Comparison of ENCODE assay signal across 1 cellular context in genomic region chr7:151012921-151013347, GRCh38.
TF ChIP-seq lines count a peak whose summit lies in the region.

No MANE protein-coding gene starts in this region.

TF ChIP-seq in K562, 482 proteins besides CTCF, POLR2A, EP300 and RAD21 (continued from another document and continues in another):
- TF ChIP-seq, protein P1, sequence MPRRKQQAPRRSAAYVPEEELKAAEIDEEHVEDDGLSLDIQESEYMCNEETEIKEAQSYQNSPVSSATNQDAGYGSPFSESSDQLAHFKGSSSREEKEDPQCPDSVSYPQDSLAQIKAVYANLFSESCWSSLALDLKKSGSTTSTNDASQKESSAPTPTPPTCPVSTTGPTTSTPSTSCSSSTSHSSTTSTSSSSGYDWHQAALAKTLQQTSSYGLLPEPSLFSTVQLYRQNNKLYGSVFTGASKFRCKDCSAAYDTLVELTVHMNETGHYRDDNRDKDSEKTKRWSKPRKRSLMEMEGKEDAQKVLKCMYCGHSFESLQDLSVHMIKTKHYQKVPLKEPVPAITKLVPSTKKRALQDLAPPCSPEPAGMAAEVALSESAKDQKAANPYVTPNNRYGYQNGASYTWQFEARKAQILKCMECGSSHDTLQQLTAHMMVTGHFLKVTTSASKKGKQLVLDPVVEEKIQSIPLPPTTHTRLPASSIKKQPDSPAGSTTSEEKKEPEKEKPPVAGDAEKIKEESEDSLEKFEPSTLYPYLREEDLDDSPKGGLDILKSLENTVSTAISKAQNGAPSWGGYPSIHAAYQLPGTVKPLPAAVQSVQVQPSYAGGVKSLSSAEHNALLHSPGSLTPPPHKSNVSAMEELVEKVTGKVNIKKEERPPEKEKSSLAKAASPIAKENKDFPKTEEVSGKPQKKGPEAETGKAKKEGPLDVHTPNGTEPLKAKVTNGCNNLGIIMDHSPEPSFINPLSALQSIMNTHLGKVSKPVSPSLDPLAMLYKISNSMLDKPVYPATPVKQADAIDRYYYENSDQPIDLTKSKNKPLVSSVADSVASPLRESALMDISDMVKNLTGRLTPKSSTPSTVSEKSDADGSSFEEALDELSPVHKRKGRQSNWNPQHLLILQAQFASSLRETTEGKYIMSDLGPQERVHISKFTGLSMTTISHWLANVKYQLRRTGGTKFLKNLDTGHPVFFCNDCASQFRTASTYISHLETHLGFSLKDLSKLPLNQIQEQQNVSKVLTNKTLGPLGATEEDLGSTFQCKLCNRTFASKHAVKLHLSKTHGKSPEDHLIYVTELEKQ (CRISPR knock-in tag; IDR thresholded peaks at IDR 0.05) = 0 out of 2 replicates have a peak, but pooled peaks have one; percentile 36
- TF ChIP-seq, protein P2, sequence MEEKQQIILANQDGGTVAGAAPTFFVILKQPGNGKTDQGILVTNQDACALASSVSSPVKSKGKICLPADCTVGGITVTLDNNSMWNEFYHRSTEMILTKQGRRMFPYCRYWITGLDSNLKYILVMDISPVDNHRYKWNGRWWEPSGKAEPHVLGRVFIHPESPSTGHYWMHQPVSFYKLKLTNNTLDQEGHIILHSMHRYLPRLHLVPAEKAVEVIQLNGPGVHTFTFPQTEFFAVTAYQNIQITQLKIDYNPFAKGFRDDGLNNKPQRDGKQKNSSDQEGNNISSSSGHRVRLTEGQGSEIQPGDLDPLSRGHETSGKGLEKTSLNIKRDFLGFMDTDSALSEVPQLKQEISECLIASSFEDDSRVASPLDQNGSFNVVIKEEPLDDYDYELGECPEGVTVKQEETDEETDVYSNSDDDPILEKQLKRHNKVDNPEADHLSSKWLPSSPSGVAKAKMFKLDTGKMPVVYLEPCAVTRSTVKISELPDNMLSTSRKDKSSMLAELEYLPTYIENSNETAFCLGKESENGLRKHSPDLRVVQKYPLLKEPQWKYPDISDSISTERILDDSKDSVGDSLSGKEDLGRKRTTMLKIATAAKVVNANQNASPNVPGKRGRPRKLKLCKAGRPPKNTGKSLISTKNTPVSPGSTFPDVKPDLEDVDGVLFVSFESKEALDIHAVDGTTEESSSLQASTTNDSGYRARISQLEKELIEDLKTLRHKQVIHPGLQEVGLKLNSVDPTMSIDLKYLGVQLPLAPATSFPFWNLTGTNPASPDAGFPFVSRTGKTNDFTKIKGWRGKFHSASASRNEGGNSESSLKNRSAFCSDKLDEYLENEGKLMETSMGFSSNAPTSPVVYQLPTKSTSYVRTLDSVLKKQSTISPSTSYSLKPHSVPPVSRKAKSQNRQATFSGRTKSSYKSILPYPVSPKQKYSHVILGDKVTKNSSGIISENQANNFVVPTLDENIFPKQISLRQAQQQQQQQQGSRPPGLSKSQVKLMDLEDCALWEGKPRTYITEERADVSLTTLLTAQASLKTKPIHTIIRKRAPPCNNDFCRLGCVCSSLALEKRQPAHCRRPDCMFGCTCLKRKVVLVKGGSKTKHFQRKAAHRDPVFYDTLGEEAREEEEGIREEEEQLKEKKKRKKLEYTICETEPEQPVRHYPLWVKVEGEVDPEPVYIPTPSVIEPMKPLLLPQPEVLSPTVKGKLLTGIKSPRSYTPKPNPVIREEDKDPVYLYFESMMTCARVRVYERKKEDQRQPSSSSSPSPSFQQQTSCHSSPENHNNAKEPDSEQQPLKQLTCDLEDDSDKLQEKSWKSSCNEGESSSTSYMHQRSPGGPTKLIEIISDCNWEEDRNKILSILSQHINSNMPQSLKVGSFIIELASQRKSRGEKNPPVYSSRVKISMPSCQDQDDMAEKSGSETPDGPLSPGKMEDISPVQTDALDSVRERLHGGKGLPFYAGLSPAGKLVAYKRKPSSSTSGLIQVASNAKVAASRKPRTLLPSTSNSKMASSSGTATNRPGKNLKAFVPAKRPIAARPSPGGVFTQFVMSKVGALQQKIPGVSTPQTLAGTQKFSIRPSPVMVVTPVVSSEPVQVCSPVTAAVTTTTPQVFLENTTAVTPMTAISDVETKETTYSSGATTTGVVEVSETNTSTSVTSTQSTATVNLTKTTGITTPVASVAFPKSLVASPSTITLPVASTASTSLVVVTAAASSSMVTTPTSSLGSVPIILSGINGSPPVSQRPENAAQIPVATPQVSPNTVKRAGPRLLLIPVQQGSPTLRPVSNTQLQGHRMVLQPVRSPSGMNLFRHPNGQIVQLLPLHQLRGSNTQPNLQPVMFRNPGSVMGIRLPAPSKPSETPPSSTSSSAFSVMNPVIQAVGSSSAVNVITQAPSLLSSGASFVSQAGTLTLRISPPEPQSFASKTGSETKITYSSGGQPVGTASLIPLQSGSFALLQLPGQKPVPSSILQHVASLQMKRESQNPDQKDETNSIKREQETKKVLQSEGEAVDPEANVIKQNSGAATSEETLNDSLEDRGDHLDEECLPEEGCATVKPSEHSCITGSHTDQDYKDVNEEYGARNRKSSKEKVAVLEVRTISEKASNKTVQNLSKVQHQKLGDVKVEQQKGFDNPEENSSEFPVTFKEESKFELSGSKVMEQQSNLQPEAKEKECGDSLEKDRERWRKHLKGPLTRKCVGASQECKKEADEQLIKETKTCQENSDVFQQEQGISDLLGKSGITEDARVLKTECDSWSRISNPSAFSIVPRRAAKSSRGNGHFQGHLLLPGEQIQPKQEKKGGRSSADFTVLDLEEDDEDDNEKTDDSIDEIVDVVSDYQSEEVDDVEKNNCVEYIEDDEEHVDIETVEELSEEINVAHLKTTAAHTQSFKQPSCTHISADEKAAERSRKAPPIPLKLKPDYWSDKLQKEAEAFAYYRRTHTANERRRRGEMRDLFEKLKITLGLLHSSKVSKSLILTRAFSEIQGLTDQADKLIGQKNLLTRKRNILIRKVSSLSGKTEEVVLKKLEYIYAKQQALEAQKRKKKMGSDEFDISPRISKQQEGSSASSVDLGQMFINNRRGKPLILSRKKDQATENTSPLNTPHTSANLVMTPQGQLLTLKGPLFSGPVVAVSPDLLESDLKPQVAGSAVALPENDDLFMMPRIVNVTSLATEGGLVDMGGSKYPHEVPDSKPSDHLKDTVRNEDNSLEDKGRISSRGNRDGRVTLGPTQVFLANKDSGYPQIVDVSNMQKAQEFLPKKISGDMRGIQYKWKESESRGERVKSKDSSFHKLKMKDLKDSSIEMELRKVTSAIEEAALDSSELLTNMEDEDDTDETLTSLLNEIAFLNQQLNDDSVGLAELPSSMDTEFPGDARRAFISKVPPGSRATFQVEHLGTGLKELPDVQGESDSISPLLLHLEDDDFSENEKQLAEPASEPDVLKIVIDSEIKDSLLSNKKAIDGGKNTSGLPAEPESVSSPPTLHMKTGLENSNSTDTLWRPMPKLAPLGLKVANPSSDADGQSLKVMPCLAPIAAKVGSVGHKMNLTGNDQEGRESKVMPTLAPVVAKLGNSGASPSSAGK (IDR thresholded peaks at IDR 0.05) = no peak
- TF ChIP-seq ZBTB7A (IDR thresholded peaks at IDR 0.05; ENCODE audit: borderline replicate concordance, control insufficient read depth, low read depth, low read length) (peak; percentile 32; the same call in 1 of the 2 replicates), E2F1 (CRISPR knock-in tag; IDR thresholded peaks at IDR 0.05) (no peak), ZNF507 (tag; conservative IDR thresholded peaks at IDR 0.05) (no peak), RBFOX2 (IDR thresholded peaks at IDR 0.05; ENCODE audit: low read depth, low read length) (0 out of 2 replicates have a peak, but pooled peaks have one; percentile 48), PYGO2 (tag; IDR thresholded peaks at IDR 0.05) (no peak), SMARCE1 (IDR thresholded peaks at IDR 0.05) (no peak), PCBP1 (IDR thresholded peaks at IDR 0.05; ENCODE audit: low read depth, low read length, poor library complexity, severe bottlenecking) (peak; percentile 38), TEAD4 (IDR thresholded peaks at IDR 0.05; ENCODE audit: low read length) (peak; percentile 43; the same call in 1 of the 2 replicates), TEAD4 (CRISPR knock-in tag; IDR thresholded peaks at IDR 0.05; ENCODE audit: borderline replicate concordance) (no peak), BCLAF1 (IDR thresholded peaks at IDR 0.05; ENCODE audit: borderline replicate concordance in 1 of 2, control insufficient read depth in 1 of 2, low read depth in 2 of 2, low read length in 1 of 2) (no peak), JUND (IDR thresholded peaks at IDR 0.05; ENCODE audit: borderline replicate concordance, low read depth, low read length) (peak; percentile 31; the same call in 1 of the 2 replicates), JUND (tag; IDR thresholded peaks at IDR 0.05; ENCODE audit: borderline replicate concordance, low read depth, low read length) (no peak; the same call in 2 of the 3 replicates), PTTG1 (tag; IDR thresholded peaks at IDR 0.05; ENCODE audit: low read depth) (no peak), ZNF830 (CRISPR knock-in tag; IDR thresholded peaks at IDR 0.05) (no peak), TAF9B (IDR thresholded peaks at IDR 0.05; ENCODE audit: partially characterized antibody) (no peak), HOXB6 (CRISPR knock-in tag; IDR thresholded peaks at IDR 0.05; ENCODE audit: borderline replicate concordance) (no peak), ESRRA (IDR thresholded peaks at IDR 0.05; ENCODE audit: borderline replicate concordance, low read depth) (no peak), CEBPG (CRISPR knock-in tag; IDR thresholded peaks at IDR 0.05) (no peak), CEBPG (tag; conservative IDR thresholded peaks at IDR 0.05 in 1 of 2, IDR thresholded peaks at IDR 0.05 in 1 of 2) (no peak), HCFC1 (IDR thresholded peaks at IDR 0.05; ENCODE audit: low read depth, low read length) (no peak), SNRNP70 (optimal IDR thresholded peaks at IDR 0.05; ENCODE audit: low read depth, low read length) (no peak), SMARCA5 (IDR thresholded peaks at IDR 0.05) (no peak), HNRNPUL1 (IDR thresholded peaks at IDR 0.05; ENCODE audit: low read length) (no peak), NR1H2 (CRISPR knock-in tag; IDR thresholded peaks at IDR 0.05) (no peak), ELK1 (CRISPR knock-in tag; IDR thresholded peaks at IDR 0.05) (no peak), MAZ (CRISPR knock-in tag; conservative IDR thresholded peaks at IDR 0.05 in 1 of 2, IDR thresholded peaks at IDR 0.05 in 1 of 2) (peak in 1 of 2 experiments; percentile 51; a peak in 2 of 4 replicates), CTBP1 (IDR thresholded peaks at IDR 0.05; ENCODE audit: borderline replicate concordance) (0 out of 2 replicates have a peak, but pooled peaks have one; percentile 16), GATAD2B (IDR thresholded peaks at IDR 0.05; ENCODE audit: borderline replicate concordance) (no peak), FOXO4 (CRISPR knock-in tag; IDR thresholded peaks at IDR 0.05) (no peak), RNF2 (IDR thresholded peaks at IDR 0.05) (no peak)
- TF ChIP-seq, protein P3, sequence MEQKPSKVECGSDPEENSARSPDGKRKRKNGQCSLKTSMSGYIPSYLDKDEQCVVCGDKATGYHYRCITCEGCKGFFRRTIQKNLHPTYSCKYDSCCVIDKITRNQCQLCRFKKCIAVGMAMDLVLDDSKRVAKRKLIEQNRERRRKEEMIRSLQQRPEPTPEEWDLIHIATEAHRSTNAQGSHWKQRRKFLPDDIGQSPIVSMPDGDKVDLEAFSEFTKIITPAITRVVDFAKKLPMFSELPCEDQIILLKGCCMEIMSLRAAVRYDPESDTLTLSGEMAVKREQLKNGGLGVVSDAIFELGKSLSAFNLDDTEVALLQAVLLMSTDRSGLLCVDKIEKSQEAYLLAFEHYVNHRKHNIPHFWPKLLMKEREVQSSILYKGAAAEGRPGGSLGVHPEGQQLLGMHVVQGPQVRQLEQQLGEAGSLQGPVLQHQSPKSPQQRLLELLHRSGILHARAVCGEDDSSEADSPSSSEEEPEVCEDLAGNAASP (IDR thresholded peaks at IDR 0.05) = no peak
